1 cellular context compared by ENCODE assay signal in genomic region chr2:216500572-216500971, GRCh38.
TF ChIP-seq lines count a peak whose summit lies in the region.

No MANE protein-coding gene starts in this region.

TF ChIP-seq in GM23338, 12 proteins besides CTCF, POLR2A, EP300 and RAD21 (continued from another document):
- no peak for TF ChIP-seq REST (IDR thresholded peaks at IDR 0.05; ENCODE audit: unreplicated experiment)
- TF ChIP-seq CREB1 (CRISPR knock-in tag; IDR thresholded peaks at IDR 0.05; ENCODE audit: low read depth), result no peak
- no peak for TF ChIP-seq ETS1 (IDR thresholded peaks at IDR 0.05)
TF ChIP-seq in GM23338: peak in this region for 0.
